ENCODE assay signal across 1 cellular context in genomic region chr17:38853292-38854219, GRCh38.
TF ChIP-seq lines count a peak whose summit lies in the region.

Gene RPL23 (minus strand): TSS chr17:38853721. CDS start chr17:38853710, 11 bp downstream.

TF ChIP-seq in HepG2, 621 proteins besides CTCF, POLR2A, EP300 and RAD21 (continued from another document and continues in another):
- TF ChIP-seq AGO2 (optimal IDR thresholded peaks at IDR 0.05; ENCODE audit: low read depth, low read length) (peak; percentile 92), ZBTB37 (CRISPR knock-in tag; IDR thresholded peaks at IDR 0.05) (no peak), TCF7L2 (IDR thresholded peaks at IDR 0.05; ENCODE audit: low read depth, low read length) (no peak), REPIN1 (CRISPR knock-in tag; IDR thresholded peaks at IDR 0.05; ENCODE audit: borderline replicate concordance, low read depth) (peak; percentile 99), HCFC1 (IDR thresholded peaks at IDR 0.05; ENCODE audit: low read depth, low read length) (peak; percentile 55), SSRP1 (CRISPR knock-in tag; IDR thresholded peaks at IDR 0.05) (no peak; the same call in 1 of the 2 replicates), SCMH1 (CRISPR knock-in tag; IDR thresholded peaks at IDR 0.05; ENCODE audit: borderline replicate concordance) (no peak), HNF1A (IDR thresholded peaks at IDR 0.05; ENCODE audit: low read depth) (no peak), HNF1A (CRISPR knock-in tag; IDR thresholded peaks at IDR 0.05; ENCODE audit: borderline replicate concordance) (peak; percentile 83; the same call in 1 of the 2 replicates), CC2D1A (CRISPR knock-in tag; IDR thresholded peaks at IDR 0.05) (0 out of 2 replicates have a peak, but pooled peaks have one; percentile 42), ZMYM2 (CRISPR knock-in tag; IDR thresholded peaks at IDR 0.05) (no peak), ATF3 (CRISPR knock-in tag; IDR thresholded peaks at IDR 0.05) (no peak), MLLT10 (CRISPR knock-in tag; IDR thresholded peaks at IDR 0.05) (peak; percentile 94; the same call in 1 of the 2 replicates), ZSCAN21 (CRISPR knock-in tag; IDR thresholded peaks at IDR 0.05; ENCODE audit: borderline replicate concordance) (peak; percentile 80; the same call in 1 of the 2 replicates), NPAS2 (CRISPR knock-in tag; IDR thresholded peaks at IDR 0.05; ENCODE audit: borderline replicate concordance) (no peak), SNRNP70 (IDR thresholded peaks at IDR 0.05; ENCODE audit: low read depth, low read length) (no peak), ZMAT3 (CRISPR knock-in tag; conservative IDR thresholded peaks at IDR 0.05) (0 out of 2 replicates have a peak, but pooled peaks have one; percentile 39), TFE3 (CRISPR knock-in tag; IDR thresholded peaks at IDR 0.05) (peak; percentile 94), ELF4 (CRISPR knock-in tag; IDR thresholded peaks at IDR 0.05; ENCODE audit: borderline replicate concordance) (peak; percentile 98), ZIK1 (CRISPR knock-in tag; IDR thresholded peaks at IDR 0.05; ENCODE audit: borderline replicate concordance, low read depth) (peak; percentile 71), RARA (CRISPR knock-in tag; IDR thresholded peaks at IDR 0.05) (peak; percentile 60), ZNF276 (CRISPR knock-in tag; IDR thresholded peaks at IDR 0.05; ENCODE audit: low read depth) (no peak), ELF1 (CRISPR knock-in tag; IDR thresholded peaks at IDR 0.05) (peak; percentile 99), CREM (IDR thresholded peaks at IDR 0.05) (peak; percentile 99), CREM (CRISPR knock-in tag; IDR thresholded peaks at IDR 0.05) (peak; percentile 85), DZIP1 (CRISPR knock-in tag; IDR thresholded peaks at IDR 0.05) (0 out of 2 replicates have a peak, but pooled peaks have one; percentile 75), HNRNPUL1 (IDR thresholded peaks at IDR 0.05; ENCODE audit: low read depth, low read length) (no peak), HOMEZ (CRISPR knock-in tag; IDR thresholded peaks at IDR 0.05; ENCODE audit: low read depth) (peak; percentile 71; the same call in 1 of the 2 replicates), ZNF441 (CRISPR knock-in tag; IDR thresholded peaks at IDR 0.05; ENCODE audit: borderline replicate concordance) (peak; percentile 81; the same call in 1 of the 2 replicates), MYNN (CRISPR knock-in tag; IDR thresholded peaks at IDR 0.05; ENCODE audit: low read depth) (no peak; the same call in 1 of the 2 replicates), IKZF5 (CRISPR knock-in tag; IDR thresholded peaks at IDR 0.05) (peak; percentile 95; the same call in 1 of the 2 replicates), ZNF17 (CRISPR knock-in tag; IDR thresholded peaks at IDR 0.05) (0 out of 2 replicates have a peak, but pooled peaks have one; percentile 66), ADNP (CRISPR knock-in tag; IDR thresholded peaks at IDR 0.05) (no peak), ZFP36 (IDR thresholded peaks at IDR 0.05; ENCODE audit: borderline replicate concordance, low read depth, low read length, partially characterized antibody) (no peak), RFX5 (IDR thresholded peaks at IDR 0.05; ENCODE audit: low read depth, low read length) (no peak), REXO4 (CRISPR knock-in tag; IDR thresholded peaks at IDR 0.05; ENCODE audit: borderline replicate concordance) (no peak), CBX2 (IDR thresholded peaks at IDR 0.05; ENCODE audit: low read depth, low read length) (no peak), CBX2 (CRISPR knock-in tag; IDR thresholded peaks at IDR 0.05; ENCODE audit: low read depth) (no peak), MED1 (CRISPR knock-in tag; IDR thresholded peaks at IDR 0.05) (peak; percentile 90), PCBP2 (optimal IDR thresholded peaks at IDR 0.05; ENCODE audit: low read depth, low read length, poor library complexity, severe bottlenecking) (no peak), ZFP36L2 (CRISPR knock-in tag; IDR thresholded peaks at IDR 0.05) (0 out of 2 replicates have a peak, but pooled peaks have one; percentile 19), ZBTB3 (CRISPR knock-in tag; IDR thresholded peaks at IDR 0.05; ENCODE audit: borderline replicate concordance, low read depth) (peak; percentile 93; the same call in 1 of the 2 replicates), ZNF75D (CRISPR knock-in tag; IDR thresholded peaks at IDR 0.05; ENCODE audit: borderline replicate concordance) (peak; percentile 60; the same call in 1 of the 2 replicates), KMT2B (CRISPR knock-in tag; IDR thresholded peaks at IDR 0.05) (peak; percentile 80), ZNF335 (CRISPR knock-in tag; IDR thresholded peaks at IDR 0.05) (peak; percentile 83), KLF15 (CRISPR knock-in tag; IDR thresholded peaks at IDR 0.05; ENCODE audit: borderline replicate concordance) (peak; percentile 50; the same call in 1 of the 2 replicates), TOPORS (CRISPR knock-in tag; IDR thresholded peaks at IDR 0.05) (peak; percentile 94; the same call in 1 of the 2 replicates), ZFAT (CRISPR knock-in tag; conservative IDR thresholded peaks at IDR 0.05) (peak; percentile 78; the same call in 1 of the 2 replicates), ZFP37 (CRISPR knock-in tag; IDR thresholded peaks at IDR 0.05; ENCODE audit: borderline replicate concordance) (peak; percentile 92), HBP1 (CRISPR knock-in tag; IDR thresholded peaks at IDR 0.05; ENCODE audit: low read depth) (peak; percentile 89), PAF1 (CRISPR knock-in tag; IDR thresholded peaks at IDR 0.05) (no peak), SMC3 (IDR thresholded peaks at IDR 0.05; ENCODE audit: low read length) (no peak; the same call in 1 of the 2 replicates), SOX6 (IDR thresholded peaks at IDR 0.05) (no peak), SOX6 (CRISPR knock-in tag; IDR thresholded peaks at IDR 0.05) (peak; percentile 81)
